14 cellular contexts compared by ENCODE assay signal in genomic region chr11:117002639-117003305, GRCh38.
A peak's percentile ranks its signal among the peaks of the same experiment; 100 is the strongest.
DNase-seq lines count a peak whose midpoint lies in the region; ATAC-seq, FAIRE-seq and TF ChIP-seq lines count a peak whose summit lies in the region.
"Had no signal": no experiment of that assay in that cellular context is flagged by ENCODE, and none has a peak within 500 bp of the region (broad histone marks: within the 10 kb centered on the region; RNA-seq: fewer than 3 reads in every experiment).

No MANE protein-coding gene starts in this region.

- H3K4me1 ChIP-seq in mesendoderm (ENCODE audit: control insufficient read depth, low read depth, low read length), result no peaks in the 10 kb centered on the region

- H3K27ac Mint-ChIP-seq in activated naive CD8-positive, alpha-beta T cell treated with anti-CD3 and anti-CD28 coated beads, Interleukin-2, amount 10 ng/mL, durations not matched to agents 7 days and 5 days, result no peak overlapping the region
- no peak overlapping the region for H3K27ac Mint-ChIP-seq in mesothelial cell of epicardium

- no peak overlapping the region for H3K56ac ChIP-seq in mesendoderm (ENCODE audit: low read length)

- no peak overlapping the region for H2BK5ac ChIP-seq in mesendoderm (ENCODE audit: low read length)

- H3K79me2 ChIP-seq in mesendoderm (ENCODE audit: control insufficient read depth, insufficient read depth, low read length), result no peaks in the 10 kb centered on the region

- no peak overlapping the region for H3K4me2 ChIP-seq in mesendoderm (ENCODE audit: low read length)

- no peak overlapping the region for H2BK15ac ChIP-seq in mesendoderm (replicated peaks; ENCODE audit: low read depth)

- TF ChIP-seq CTCF in mesothelial cell of epicardium (IDR thresholded peaks at IDR 0.05; ENCODE audit: unreplicated experiment), result no peak

- no peaks in the 10 kb centered on the region for H3K36me3 ChIP-seq in mesendoderm (ENCODE audit: control insufficient read depth, insufficient read depth, low read length)

- H3K4me3 Mint-ChIP-seq in activated naive CD8-positive, alpha-beta T cell treated with anti-CD3 and anti-CD28 coated beads, Interleukin-2, amount 10 ng/mL, durations not matched to agents 7 days and 5 days, result no peak overlapping the region
- no peak overlapping the region for H3K4me3 Mint-ChIP-seq in mesothelial cell of epicardium

- no peak overlapping the region for H2AK5ac ChIP-seq in mesendoderm (ENCODE audit: low read length)

- peaks cover 14% of the 10 kb centered on the region for H3K4me1 Mint-ChIP-seq in activated naive CD8-positive, alpha-beta T cell treated with anti-CD3 and anti-CD28 coated beads, Interleukin-2, amount 10 ng/mL, durations not matched to agents 7 days and 5 days
- peaks cover 6% of the 10 kb centered on the region for H3K4me1 Mint-ChIP-seq in mesothelial cell of epicardium

- H3K79me1 ChIP-seq in mesendoderm (ENCODE audit: low read length), result peaks cover 1% of the 10 kb centered on the region

- no peak overlapping the region for H3K27ac ChIP-seq in mesendoderm (ENCODE audit: low read depth, low read length)
- H3K27ac ChIP-seq: C4-2B, SK-N-MC had no signal

- peak; percentile 59 for DNase-seq in Ammon's horn (ENCODE audit: low spot score)
- DNase-seq in GM12891 (ENCODE audit: insufficient read length, low spot score), result no peak
- no peak for DNase-seq in activated naive CD8-positive, alpha-beta T cell treated with anti-CD3 and anti-CD28 coated beads, Interleukin-2, amount 10 ng/mL, durations not matched to agents 7 days and 5 days
- no peak for DNase-seq in mesendoderm
- DNase-seq in EL, result no peak
- DNase-seq in mesothelial cell of epicardium (ENCODE audit: low spot score in 2 of 2, unreplicated experiment in 2 of 2), result no peak
- no peak for DNase-seq in NCI-H1417 treated with DMSO at 0.1 percent for 48 hours (lab: John Stamatoyannopoulos, UW)
- DNase-seq: activated CD4-positive, alpha-beta T cell treated with anti-CD3 and anti-CD28 coated beads, Interleukin-2, amount 50 U/mL, for 4 hours; amygdala; NCI-H2029 treated with DMSO at 0.1 percent for 48 hours; stimulated activated CD4-positive, alpha-beta T cell treated with anti-CD3 and anti-CD28 coated beads, Interleukin-12 subunit alpha, Interleukin-12 subunit beta, amount 100 ng/mL, for 4 hours had no signal

- no peak overlapping the region for H3K4me3 ChIP-seq in mesendoderm (ENCODE audit: low read length)
- H3K4me3 ChIP-seq: SK-N-MC had no signal

- H3K9ac ChIP-seq in mesendoderm (ENCODE audit: low read length), result no peak overlapping the region

- H4K8ac ChIP-seq in mesendoderm (ENCODE audit: low read depth, low read length), result no peak overlapping the region

- H3K27me3 ChIP-seq in mesendoderm (ENCODE audit: insufficient read depth, low read length, poor library complexity), result no peaks in the 10 kb centered on the region

- H3K18ac ChIP-seq in mesendoderm (ENCODE audit: low read length), result no peak overlapping the region

- peaks cover 5% of the 10 kb centered on the region for H3K36me3 Mint-ChIP-seq in activated naive CD8-positive, alpha-beta T cell treated with anti-CD3 and anti-CD28 coated beads, Interleukin-2, amount 10 ng/mL, durations not matched to agents 7 days and 5 days
- H3K36me3 Mint-ChIP-seq in mesothelial cell of epicardium, result no peaks in the 10 kb centered on the region

- FAIRE-seq in GM12891 (lab: Jason Lieb, UNC), result peak; percentile 84

- H3K27me3 Mint-ChIP-seq in activated naive CD8-positive, alpha-beta T cell treated with anti-CD3 and anti-CD28 coated beads, Interleukin-2, amount 10 ng/mL, durations not matched to agents 7 days and 5 days, result no peaks in the 10 kb centered on the region
- no peaks in the 10 kb centered on the region for H3K27me3 Mint-ChIP-seq in mesothelial cell of epicardium (ENCODE audit: low read depth)

- no peak overlapping the region for H2BK120ac ChIP-seq in mesendoderm (ENCODE audit: low read depth, low read length)

- peak overlapping the region; percentile 36 for H3K4ac ChIP-seq in mesendoderm (ENCODE audit: low read depth, low read length)

- POLR2A ChIA-PET in activated naive CD8-positive, alpha-beta T cell treated with anti-CD3 and anti-CD28 coated beads, Interleukin-2, amount 10 ng/mL, durations not matched to agents 7 days and 5 days (lab: Charles Lee), result interaction anchor here (0.6 to 0.8 kb wide), 2 partner anchors 28 to 92 kb away, joined by 3 read pairs; no protein-coding TSS in a partner anchor

- H4K5ac ChIP-seq in mesendoderm (ENCODE audit: low read length), result no peak overlapping the region

- H3K9me3 Mint-ChIP-seq in activated naive CD8-positive, alpha-beta T cell treated with anti-CD3 and anti-CD28 coated beads, Interleukin-2, amount 10 ng/mL, durations not matched to agents 7 days and 5 days, result peaks cover 1% of the 10 kb centered on the region
- no peaks in the 10 kb centered on the region for H3K9me3 Mint-ChIP-seq in mesothelial cell of epicardium

- TF ChIP-seq POLR2A in GM12891 (IDR thresholded peaks at IDR 0.05; ENCODE audit: low read depth, low read length), result no peak

- no peak overlapping the region for H3K23ac ChIP-seq in mesendoderm (ENCODE audit: low read length)

- ATAC-seq in activated naive CD8-positive, alpha-beta T cell treated with anti-CD3 and anti-CD28 coated beads, Interleukin-2, amount 10 ng/mL, durations not matched to agents 7 days and 5 days (ENCODE audit: low read depth), result peak; percentile 50
- no peak for ATAC-seq in GM19467 (IDR thresholded peaks at IDR 0.05; ENCODE audit: unreplicated experiment)

- WGBS in mesendoderm (ENCODE audit: extremely low coverage, insufficient coverage, low lambda C conversion rate), result no CpG with 5 or more reads among the region's 6 CpGs

TF ChIP-seq in GM12891, 5 proteins besides CTCF, POLR2A, EP300 and RAD21:
- TF ChIP-seq TAF1 (IDR thresholded peaks at IDR 0.05; ENCODE audit: low read depth, low read length) (no peak), PAX5 (IDR thresholded peaks at IDR 0.05; ENCODE audit: insufficient read depth, low read length, severe bottlenecking) (no peak), POU2F2 (IDR thresholded peaks at IDR 0.05; ENCODE audit: low read depth, low read length) (no peak), SPI1 (IDR thresholded peaks at IDR 0.05; ENCODE audit: low read depth, low read length) (no peak), POLR2AphosphoS5 (IDR thresholded peaks at IDR 0.05; ENCODE audit: low read depth, low read length) (no peak)
